8 cellular contexts compared by ENCODE assay signal in the genomic region with DNA sequence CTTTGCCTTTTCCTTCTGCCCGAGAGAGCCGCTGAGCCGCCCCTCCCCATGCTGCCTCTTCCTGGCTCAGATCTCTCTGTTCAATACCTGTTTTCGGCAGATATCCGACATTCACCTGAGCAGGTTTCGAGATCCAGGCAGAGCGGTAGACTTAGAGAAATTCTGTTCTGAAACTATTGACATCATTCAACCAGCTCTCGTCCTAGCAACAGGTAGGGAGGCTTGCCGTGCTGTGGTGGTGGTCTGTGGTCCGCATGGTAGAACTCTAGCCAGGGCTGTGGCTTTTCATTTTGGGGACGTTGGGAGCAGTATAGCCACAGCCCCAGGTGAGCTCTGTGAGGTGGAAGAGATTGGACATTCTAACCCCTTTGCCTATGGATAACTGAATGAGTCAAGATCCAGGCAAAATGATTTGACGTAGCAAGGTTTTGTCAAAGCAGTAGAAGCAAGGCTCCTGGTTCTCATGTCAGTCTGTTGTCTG. TPM values are rescaled to one million over a fixed set of nuclear protein-coding genes. Genes with fewer than 3 reads are reported as not detected.
DNase-seq lines count a peak whose midpoint lies in the region; ATAC-seq and TF ChIP-seq lines count a peak whose summit lies in the region.

No MANE protein-coding gene starts in this region.

- H3K4me1 Mint-ChIP-seq in WTC11 (peaks cover 16% of the 10 kb centered on the region), progenitor cell of endocrine pancreas (ENCODE audit: low read depth) (peaks cover 15% of the 10 kb centered on the region)

- H3K27ac Mint-ChIP-seq in WTC11: peak overlapping the region; percentile 53; the same call in 1 of the 2 replicates
- peak overlapping the region; percentile 97 for H3K27ac Mint-ChIP-seq in progenitor cell of endocrine pancreas

- H3K27ac ChIP-seq in DOHH2 (ENCODE audit: low read depth, low read length): peak overlapping the region; percentile 47

- no peak for TF ChIP-seq CTCF in DOHH2 (IDR thresholded peaks at IDR 0.05; ENCODE audit: low read depth, low read length, poor library complexity, severe bottlenecking)
- no peak for TF ChIP-seq CTCF in WTC11 (IDR thresholded peaks at IDR 0.05)
- TF ChIP-seq CTCF in fibroblast of villous mesenchyme (IDR thresholded peaks at IDR 0.05; ENCODE audit: insufficient read depth, low read depth, low read length): no peak
- TF ChIP-seq CTCF in progenitor cell of endocrine pancreas (IDR thresholded peaks at IDR 0.05; ENCODE audit: unreplicated experiment): no peak

- peaks cover 18% of the 10 kb centered on the region for H3K4me1 ChIP-seq in DOHH2 (ENCODE audit: control insufficient read depth, low read length)

- no peaks in the 10 kb centered on the region for H4K20me1 ChIP-seq in DOHH2 (ENCODE audit: control insufficient read depth, insufficient read depth, low read depth, low read length)

- no peak for DNase-seq in WTC11 (ENCODE audit: low spot score)
- no peak for DNase-seq in fibroblast of villous mesenchyme (ENCODE audit: low read depth)
- DNase-seq in progenitor cell of endocrine pancreas (ENCODE audit: low spot score, unreplicated experiment): no peak
- DNase-seq in stimulated activated CD4-positive, alpha-beta T cell treated with anti-CD3 and anti-CD28 coated beads, Interleukin-12 subunit alpha, Interleukin-12 subunit beta, amount 100 ng/mL, for 4 hours: no peak
- DNase-seq in activated CD8-positive, alpha-beta memory T cell treated with anti-CD3 and anti-CD28 coated beads, Interleukin-2, amount 50 U/mL, for 48 hours: no peak

- peaks cover 55% of the 10 kb centered on the region for H3K27me3 Mint-ChIP-seq in WTC11 (ENCODE audit: low read depth)
- H3K27me3 Mint-ChIP-seq in progenitor cell of endocrine pancreas: no peaks in the 10 kb centered on the region

- peak overlapping the region; percentile 68 for H3K4me2 ChIP-seq in DOHH2 (ENCODE audit: low read length)

- CTCF ChIA-PET in WTC11 (lab: Charles Lee): interaction anchor here (1.8 kb wide), 1 partner anchor 70 kb away, joined by 7 read pairs; no protein-coding TSS in a partner anchor

- H3F3A ChIP-seq in DOHH2 (ENCODE audit: control insufficient read depth, insufficient read depth): peaks cover 7% of the 10 kb centered on the region

- H3K36me3 ChIP-seq in DOHH2 (ENCODE audit: control insufficient read depth, low read length): peaks cover 47% of the 10 kb centered on the region

- H3K4me3 ChIP-seq in DOHH2 (ENCODE audit: low read length) (peak overlapping the region; percentile 82), fibroblast of villous mesenchyme (ENCODE audit: low read depth, low read length) (peak overlapping the region; percentile 77)

- ATAC-seq in HG02610 (IDR thresholded peaks at IDR 0.05; ENCODE audit: unreplicated experiment) (peak; percentile 5), WTC11 (peak; percentile 38), HG03469 (IDR thresholded peaks at IDR 0.05; ENCODE audit: unreplicated experiment) (no peak)

- no peaks in the 10 kb centered on the region for H3K27me3 ChIP-seq in DOHH2 (ENCODE audit: control insufficient read depth, low read length)

- no peaks in the 10 kb centered on the region for H3K9me2 ChIP-seq in DOHH2 (replicated peaks; ENCODE audit: control insufficient read depth, low read length)

- H3K9me3 ChIP-seq in DOHH2 (ENCODE audit: control insufficient read depth, insufficient read depth, low read length): peaks cover 3% of the 10 kb centered on the region

- H3K79me2 ChIP-seq in DOHH2 (ENCODE audit: control insufficient read depth, low read length): peaks cover 36% of the 10 kb centered on the region

- peak overlapping the region; percentile 87 for H3K4me3 Mint-ChIP-seq in WTC11
- peak overlapping the region; percentile 92 for H3K4me3 Mint-ChIP-seq in progenitor cell of endocrine pancreas (ENCODE audit: low read depth)

- POLR2A ChIA-PET in WTC11 (lab: Charles Lee): no interaction called here

- peaks cover 4% of the 10 kb centered on the region for H3K36me3 Mint-ChIP-seq in WTC11
- peaks cover 13% of the 10 kb centered on the region for H3K36me3 Mint-ChIP-seq in progenitor cell of endocrine pancreas (ENCODE audit: insufficient read depth)

- H3K9me3 Mint-ChIP-seq in WTC11 (peaks cover 11% of the 10 kb centered on the region), progenitor cell of endocrine pancreas (ENCODE audit: low read depth) (peaks cover 4% of the 10 kb centered on the region)

TF ChIP-seq in WTC11, 78 proteins besides CTCF, POLR2A, EP300 and RAD21 (continues in another document):
- TF ChIP-seq, protein P1, sequence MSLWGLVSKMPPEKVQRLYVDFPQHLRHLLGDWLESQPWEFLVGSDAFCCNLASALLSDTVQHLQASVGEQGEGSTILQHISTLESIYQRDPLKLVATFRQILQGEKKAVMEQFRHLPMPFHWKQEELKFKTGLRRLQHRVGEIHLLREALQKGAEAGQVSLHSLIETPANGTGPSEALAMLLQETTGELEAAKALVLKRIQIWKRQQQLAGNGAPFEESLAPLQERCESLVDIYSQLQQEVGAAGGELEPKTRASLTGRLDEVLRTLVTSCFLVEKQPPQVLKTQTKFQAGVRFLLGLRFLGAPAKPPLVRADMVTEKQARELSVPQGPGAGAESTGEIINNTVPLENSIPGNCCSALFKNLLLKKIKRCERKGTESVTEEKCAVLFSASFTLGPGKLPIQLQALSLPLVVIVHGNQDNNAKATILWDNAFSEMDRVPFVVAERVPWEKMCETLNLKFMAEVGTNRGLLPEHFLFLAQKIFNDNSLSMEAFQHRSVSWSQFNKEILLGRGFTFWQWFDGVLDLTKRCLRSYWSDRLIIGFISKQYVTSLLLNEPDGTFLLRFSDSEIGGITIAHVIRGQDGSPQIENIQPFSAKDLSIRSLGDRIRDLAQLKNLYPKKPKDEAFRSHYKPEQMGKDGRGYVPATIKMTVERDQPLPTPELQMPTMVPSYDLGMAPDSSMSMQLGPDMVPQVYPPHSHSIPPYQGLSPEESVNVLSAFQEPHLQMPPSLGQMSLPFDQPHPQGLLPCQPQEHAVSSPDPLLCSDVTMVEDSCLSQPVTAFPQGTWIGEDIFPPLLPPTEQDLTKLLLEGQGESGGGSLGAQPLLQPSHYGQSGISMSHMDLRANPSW (CRISPR knock-in tag; conservative IDR thresholded peaks at IDR 0.05; ENCODE audit: low read depth): no peak
- TF ChIP-seq SMAD3 (CRISPR knock-in tag; IDR thresholded peaks at IDR 0.05; ENCODE audit: borderline replicate concordance) (no peak), IRF2 (CRISPR knock-in tag; IDR thresholded peaks at IDR 0.05; ENCODE audit: borderline replicate concordance, low read depth) (no peak), OVOL2 (CRISPR knock-in tag; IDR thresholded peaks at IDR 0.05; ENCODE audit: borderline replicate concordance) (no peak), ZNF232 (CRISPR knock-in tag; IDR thresholded peaks at IDR 0.05) (no peak), JAZF1 (CRISPR knock-in tag; IDR thresholded peaks at IDR 0.05) (no peak), TEAD4 (CRISPR knock-in tag; IDR thresholded peaks at IDR 0.05) (no peak)
- TF ChIP-seq, protein P2, sequence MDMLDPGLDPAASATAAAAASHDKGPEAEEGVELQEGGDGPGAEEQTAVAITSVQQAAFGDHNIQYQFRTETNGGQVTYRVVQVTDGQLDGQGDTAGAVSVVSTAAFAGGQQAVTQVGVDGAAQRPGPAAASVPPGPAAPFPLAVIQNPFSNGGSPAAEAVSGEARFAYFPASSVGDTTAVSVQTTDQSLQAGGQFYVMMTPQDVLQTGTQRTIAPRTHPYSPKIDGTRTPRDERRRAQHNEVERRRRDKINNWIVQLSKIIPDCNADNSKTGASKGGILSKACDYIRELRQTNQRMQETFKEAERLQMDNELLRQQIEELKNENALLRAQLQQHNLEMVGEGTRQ (CRISPR knock-in tag; IDR thresholded peaks at IDR 0.05): no peak
- TF ChIP-seq, protein P3, sequence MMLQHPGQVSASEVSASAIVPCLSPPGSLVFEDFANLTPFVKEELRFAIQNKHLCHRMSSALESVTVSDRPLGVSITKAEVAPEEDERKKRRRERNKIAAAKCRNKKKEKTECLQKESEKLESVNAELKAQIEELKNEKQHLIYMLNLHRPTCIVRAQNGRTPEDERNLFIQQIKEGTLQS (CRISPR knock-in tag; conservative IDR thresholded peaks at IDR 0.05): no peak
- TF ChIP-seq, protein P4, sequence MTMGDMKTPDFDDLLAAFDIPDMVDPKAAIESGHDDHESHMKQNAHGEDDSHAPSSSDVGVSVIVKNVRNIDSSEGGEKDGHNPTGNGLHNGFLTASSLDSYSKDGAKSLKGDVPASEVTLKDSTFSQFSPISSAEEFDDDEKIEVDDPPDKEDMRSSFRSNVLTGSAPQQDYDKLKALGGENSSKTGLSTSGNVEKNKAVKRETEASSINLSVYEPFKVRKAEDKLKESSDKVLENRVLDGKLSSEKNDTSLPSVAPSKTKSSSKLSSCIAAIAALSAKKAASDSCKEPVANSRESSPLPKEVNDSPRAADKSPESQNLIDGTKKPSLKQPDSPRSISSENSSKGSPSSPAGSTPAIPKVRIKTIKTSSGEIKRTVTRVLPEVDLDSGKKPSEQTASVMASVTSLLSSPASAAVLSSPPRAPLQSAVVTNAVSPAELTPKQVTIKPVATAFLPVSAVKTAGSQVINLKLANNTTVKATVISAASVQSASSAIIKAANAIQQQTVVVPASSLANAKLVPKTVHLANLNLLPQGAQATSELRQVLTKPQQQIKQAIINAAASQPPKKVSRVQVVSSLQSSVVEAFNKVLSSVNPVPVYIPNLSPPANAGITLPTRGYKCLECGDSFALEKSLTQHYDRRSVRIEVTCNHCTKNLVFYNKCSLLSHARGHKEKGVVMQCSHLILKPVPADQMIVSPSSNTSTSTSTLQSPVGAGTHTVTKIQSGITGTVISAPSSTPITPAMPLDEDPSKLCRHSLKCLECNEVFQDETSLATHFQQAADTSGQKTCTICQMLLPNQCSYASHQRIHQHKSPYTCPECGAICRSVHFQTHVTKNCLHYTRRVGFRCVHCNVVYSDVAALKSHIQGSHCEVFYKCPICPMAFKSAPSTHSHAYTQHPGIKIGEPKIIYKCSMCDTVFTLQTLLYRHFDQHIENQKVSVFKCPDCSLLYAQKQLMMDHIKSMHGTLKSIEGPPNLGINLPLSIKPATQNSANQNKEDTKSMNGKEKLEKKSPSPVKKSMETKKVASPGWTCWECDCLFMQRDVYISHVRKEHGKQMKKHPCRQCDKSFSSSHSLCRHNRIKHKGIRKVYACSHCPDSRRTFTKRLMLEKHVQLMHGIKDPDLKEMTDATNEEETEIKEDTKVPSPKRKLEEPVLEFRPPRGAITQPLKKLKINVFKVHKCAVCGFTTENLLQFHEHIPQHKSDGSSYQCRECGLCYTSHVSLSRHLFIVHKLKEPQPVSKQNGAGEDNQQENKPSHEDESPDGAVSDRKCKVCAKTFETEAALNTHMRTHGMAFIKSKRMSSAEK (CRISPR knock-in tag; IDR thresholded peaks at IDR 0.05; ENCODE audit: borderline replicate concordance): no peak

RNA-seq across cellular contexts. Expression of a gene that starts 0.8 kb away (rescaled TPM):
- total RNA-seq in WTC11 (2021) (4.6 to 5.6 TPM (median 5.0 TPM) in 3 replicates), fibroblast of villous mesenchyme (16.8 and 18.4 TPM in 2 replicates), progenitor cell of endocrine pancreas (28.9 and 30.2 TPM in 2 replicates)

RNA-seq across cellular contexts. Expression of a gene that starts 28.4 kb away (rescaled TPM):
- 17.2 to 18.9 TPM (median 17.9 TPM) in 3 replicates for total RNA-seq in WTC11 (2021)
- 48.0 and 76.0 TPM in 2 replicates for total RNA-seq in fibroblast of villous mesenchyme
- 38.1 and 39.1 TPM in 2 replicates for total RNA-seq in progenitor cell of endocrine pancreas

RNA-seq across cellular contexts. Expression of a gene that starts 51.0 kb away (rescaled TPM):
- total RNA-seq in WTC11 (2021) (19.1 to 22.0 TPM (median 20.4 TPM) in 3 replicates), fibroblast of villous mesenchyme (57.7 and 67.8 TPM in 2 replicates), progenitor cell of endocrine pancreas (43.2 and 44.1 TPM in 2 replicates)
